In the genomic region with DNA sequence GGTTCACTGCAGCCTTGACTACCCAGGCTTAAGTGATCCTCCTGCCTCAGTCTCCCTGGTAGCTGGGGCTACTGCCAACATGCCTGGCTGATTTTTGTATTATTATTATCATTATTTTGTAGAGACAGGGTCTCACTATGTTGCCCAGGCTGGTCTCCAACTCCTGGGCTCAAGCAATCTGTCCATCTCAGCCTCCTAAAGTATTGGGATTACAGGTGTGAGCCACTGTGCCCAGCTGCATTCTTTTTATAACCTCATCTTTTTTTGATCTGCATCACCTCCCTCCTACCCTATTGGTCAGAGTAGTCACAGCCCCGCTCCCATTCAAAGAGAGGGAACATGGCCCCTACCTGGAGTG, we compare ENCODE assay signal across 1 cellular context.
TF ChIP-seq lines count a peak whose summit lies in the region.

No MANE protein-coding gene starts in this region.

TF ChIP-seq in A549, 52 proteins besides CTCF, POLR2A, EP300 and RAD21:
- no peak for TF ChIP-seq MAFK (IDR thresholded peaks at IDR 0.05; ENCODE audit: partially characterized antibody)
- no peak for TF ChIP-seq CHD2 (IDR thresholded peaks at IDR 0.05; ENCODE audit: low read length, partially characterized antibody)
- TF ChIP-seq, protein P1, sequence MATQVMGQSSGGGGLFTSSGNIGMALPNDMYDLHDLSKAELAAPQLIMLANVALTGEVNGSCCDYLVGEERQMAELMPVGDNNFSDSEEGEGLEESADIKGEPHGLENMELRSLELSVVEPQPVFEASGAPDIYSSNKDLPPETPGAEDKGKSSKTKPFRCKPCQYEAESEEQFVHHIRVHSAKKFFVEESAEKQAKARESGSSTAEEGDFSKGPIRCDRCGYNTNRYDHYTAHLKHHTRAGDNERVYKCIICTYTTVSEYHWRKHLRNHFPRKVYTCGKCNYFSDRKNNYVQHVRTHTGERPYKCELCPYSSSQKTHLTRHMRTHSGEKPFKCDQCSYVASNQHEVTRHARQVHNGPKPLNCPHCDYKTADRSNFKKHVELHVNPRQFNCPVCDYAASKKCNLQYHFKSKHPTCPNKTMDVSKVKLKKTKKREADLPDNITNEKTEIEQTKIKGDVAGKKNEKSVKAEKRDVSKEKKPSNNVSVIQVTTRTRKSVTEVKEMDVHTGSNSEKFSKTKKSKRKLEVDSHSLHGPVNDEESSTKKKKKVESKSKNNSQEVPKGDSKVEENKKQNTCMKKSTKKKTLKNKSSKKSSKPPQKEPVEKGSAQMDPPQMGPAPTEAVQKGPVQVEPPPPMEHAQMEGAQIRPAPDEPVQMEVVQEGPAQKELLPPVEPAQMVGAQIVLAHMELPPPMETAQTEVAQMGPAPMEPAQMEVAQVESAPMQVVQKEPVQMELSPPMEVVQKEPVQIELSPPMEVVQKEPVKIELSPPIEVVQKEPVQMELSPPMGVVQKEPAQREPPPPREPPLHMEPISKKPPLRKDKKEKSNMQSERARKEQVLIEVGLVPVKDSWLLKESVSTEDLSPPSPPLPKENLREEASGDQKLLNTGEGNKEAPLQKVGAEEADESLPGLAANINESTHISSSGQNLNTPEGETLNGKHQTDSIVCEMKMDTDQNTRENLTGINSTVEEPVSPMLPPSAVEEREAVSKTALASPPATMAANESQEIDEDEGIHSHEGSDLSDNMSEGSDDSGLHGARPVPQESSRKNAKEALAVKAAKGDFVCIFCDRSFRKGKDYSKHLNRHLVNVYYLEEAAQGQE (IDR thresholded peaks at IDR 0.05) = no peak
- TF ChIP-seq PHF8 (IDR thresholded peaks at IDR 0.05; ENCODE audit: borderline replicate concordance, low read depth) = no peak
- TF ChIP-seq RCOR1 (IDR thresholded peaks at IDR 0.05; ENCODE audit: low read depth, low read length) = no peak
- no peak for TF ChIP-seq RARB (CRISPR knock-in tag; IDR thresholded peaks at IDR 0.05)
- TF ChIP-seq, protein P2, sequence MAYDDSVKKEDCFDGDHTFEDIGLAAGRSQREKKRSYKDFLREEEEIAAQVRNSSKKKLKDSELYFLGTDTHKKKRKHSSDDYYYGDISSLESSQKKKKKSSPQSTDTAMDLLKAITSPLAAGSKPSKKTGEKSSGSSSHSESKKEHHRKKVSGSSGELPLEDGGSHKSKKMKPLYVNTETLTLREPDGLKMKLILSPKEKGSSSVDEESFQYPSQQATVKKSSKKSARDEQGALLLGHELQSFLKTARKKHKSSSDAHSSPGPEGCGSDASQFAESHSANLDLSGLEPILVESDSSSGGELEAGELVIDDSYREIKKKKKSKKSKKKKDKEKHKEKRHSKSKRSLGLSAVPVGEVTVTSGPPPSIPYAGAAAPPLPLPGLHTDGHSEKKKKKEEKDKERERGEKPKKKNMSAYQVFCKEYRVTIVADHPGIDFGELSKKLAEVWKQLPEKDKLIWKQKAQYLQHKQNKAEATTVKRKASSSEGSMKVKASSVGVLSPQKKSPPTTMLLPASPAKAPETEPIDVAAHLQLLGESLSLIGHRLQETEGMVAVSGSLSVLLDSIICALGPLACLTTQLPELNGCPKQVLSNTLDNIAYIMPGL (CRISPR knock-in tag; IDR thresholded peaks at IDR 0.05; ENCODE audit: borderline replicate concordance) = no peak
